In the genomic region with DNA sequence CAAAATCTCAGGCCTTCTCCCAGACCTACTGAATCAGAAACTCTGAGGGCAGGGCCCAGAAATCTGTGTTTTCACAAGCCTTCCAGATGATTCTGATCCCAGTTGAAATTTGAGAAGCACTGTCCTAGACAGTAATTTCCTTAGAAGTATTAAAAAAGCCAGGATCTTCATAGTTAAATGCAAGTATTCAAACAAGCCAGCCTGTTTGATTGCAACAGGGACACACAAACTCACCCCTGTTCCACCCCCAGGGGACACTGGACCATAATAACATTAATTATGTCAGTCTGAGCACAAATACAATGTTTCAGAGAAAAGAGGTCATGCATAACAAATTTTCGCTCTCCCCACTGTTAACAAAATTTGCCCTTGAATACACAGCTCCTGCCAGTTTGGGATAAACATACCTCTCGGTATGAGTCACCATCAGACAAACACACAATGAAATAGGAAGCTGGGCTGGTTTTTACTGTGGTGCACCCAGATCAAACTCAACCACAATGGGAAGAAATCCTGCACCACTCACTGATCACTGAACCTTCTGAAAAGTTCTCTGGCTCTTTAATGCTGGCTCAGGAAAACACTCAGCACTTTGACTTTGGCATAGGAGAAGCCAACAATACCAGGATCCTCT, we compare ENCODE assay signal across 1 cellular context.
TF ChIP-seq lines count a peak whose summit lies in the region.

No MANE protein-coding gene starts in this region.

TF ChIP-seq in SK-N-SH, 30 proteins besides CTCF, POLR2A, EP300 and RAD21 (continued from another document):
- TF ChIP-seq, protein P1, sequence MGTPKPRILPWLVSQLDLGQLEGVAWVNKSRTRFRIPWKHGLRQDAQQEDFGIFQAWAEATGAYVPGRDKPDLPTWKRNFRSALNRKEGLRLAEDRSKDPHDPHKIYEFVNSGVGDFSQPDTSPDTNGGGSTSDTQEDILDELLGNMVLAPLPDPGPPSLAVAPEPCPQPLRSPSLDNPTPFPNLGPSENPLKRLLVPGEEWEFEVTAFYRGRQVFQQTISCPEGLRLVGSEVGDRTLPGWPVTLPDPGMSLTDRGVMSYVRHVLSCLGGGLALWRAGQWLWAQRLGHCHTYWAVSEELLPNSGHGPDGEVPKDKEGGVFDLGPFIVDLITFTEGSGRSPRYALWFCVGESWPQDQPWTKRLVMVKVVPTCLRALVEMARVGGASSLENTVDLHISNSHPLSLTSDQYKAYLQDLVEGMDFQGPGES (IDR thresholded peaks at IDR 0.05; ENCODE audit: low read depth, low read length): no peak
- TF ChIP-seq, protein P2, sequence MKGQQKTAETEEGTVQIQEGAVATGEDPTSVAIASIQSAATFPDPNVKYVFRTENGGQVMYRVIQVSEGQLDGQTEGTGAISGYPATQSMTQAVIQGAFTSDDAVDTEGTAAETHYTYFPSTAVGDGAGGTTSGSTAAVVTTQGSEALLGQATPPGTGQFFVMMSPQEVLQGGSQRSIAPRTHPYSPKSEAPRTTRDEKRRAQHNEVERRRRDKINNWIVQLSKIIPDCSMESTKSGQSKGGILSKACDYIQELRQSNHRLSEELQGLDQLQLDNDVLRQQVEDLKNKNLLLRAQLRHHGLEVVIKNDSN (IDR thresholded peaks at IDR 0.05; ENCODE audit: borderline replicate concordance, low read depth): no peak
- no peak for TF ChIP-seq POLR2AphosphoS5 (IDR thresholded peaks at IDR 0.05; ENCODE audit: low read depth, low read length)
- TF ChIP-seq FOXM1 (IDR thresholded peaks at IDR 0.05; ENCODE audit: low read depth): no peak
- TF ChIP-seq, protein P3, sequence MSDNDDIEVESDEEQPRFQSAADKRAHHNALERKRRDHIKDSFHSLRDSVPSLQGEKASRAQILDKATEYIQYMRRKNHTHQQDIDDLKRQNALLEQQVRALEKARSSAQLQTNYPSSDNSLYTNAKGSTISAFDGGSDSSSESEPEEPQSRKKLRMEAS (IDR thresholded peaks at IDR 0.05; ENCODE audit: low read depth): 0 out of 2 replicates have a peak, but pooled peaks have one; percentile 25
- TF ChIP-seq, protein P4, sequence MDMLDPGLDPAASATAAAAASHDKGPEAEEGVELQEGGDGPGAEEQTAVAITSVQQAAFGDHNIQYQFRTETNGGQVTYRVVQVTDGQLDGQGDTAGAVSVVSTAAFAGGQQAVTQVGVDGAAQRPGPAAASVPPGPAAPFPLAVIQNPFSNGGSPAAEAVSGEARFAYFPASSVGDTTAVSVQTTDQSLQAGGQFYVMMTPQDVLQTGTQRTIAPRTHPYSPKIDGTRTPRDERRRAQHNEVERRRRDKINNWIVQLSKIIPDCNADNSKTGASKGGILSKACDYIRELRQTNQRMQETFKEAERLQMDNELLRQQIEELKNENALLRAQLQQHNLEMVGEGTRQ (IDR thresholded peaks at IDR 0.05; ENCODE audit: borderline replicate concordance, low read depth, low read length): no peak
- TF ChIP-seq MXI1 (IDR thresholded peaks at IDR 0.05; ENCODE audit: low read depth, low read length): no peak
- TF ChIP-seq NRF1 (IDR thresholded peaks at IDR 0.05; ENCODE audit: low read depth, low read length): no peak
- TF ChIP-seq, protein P5, sequence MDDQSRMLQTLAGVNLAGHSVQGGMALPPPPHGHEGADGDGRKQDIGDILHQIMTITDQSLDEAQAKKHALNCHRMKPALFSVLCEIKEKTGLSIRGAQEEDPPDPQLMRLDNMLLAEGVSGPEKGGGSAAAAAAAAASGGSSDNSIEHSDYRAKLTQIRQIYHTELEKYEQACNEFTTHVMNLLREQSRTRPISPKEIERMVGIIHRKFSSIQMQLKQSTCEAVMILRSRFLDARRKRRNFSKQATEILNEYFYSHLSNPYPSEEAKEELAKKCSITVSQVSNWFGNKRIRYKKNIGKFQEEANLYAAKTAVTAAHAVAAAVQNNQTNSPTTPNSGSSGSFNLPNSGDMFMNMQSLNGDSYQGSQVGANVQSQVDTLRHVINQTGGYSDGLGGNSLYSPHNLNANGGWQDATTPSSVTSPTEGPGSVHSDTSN (IDR thresholded peaks at IDR 0.05): peak; percentile 4; the same call in 1 of the 2 replicates
- no peak for TF ChIP-seq GATA2 (CRISPR knock-in tag; IDR thresholded peaks at IDR 0.05)
- TF ChIP-seq TCF12 (IDR thresholded peaks at IDR 0.05): peak; percentile 32; the same call in 1 of the 2 replicates
- 0 out of 2 replicates have a peak, but pooled peaks have one; percentile 10 for TF ChIP-seq TEAD4 (IDR thresholded peaks at IDR 0.05; ENCODE audit: borderline replicate concordance, insufficient read depth)
- TF ChIP-seq EZH2phosphoT487 (IDR thresholded peaks at IDR 0.05; ENCODE audit: borderline replicate concordance, low read depth): no peak
